Comparison of ENCODE assay signal across 8 cellular contexts in the genomic region with DNA sequence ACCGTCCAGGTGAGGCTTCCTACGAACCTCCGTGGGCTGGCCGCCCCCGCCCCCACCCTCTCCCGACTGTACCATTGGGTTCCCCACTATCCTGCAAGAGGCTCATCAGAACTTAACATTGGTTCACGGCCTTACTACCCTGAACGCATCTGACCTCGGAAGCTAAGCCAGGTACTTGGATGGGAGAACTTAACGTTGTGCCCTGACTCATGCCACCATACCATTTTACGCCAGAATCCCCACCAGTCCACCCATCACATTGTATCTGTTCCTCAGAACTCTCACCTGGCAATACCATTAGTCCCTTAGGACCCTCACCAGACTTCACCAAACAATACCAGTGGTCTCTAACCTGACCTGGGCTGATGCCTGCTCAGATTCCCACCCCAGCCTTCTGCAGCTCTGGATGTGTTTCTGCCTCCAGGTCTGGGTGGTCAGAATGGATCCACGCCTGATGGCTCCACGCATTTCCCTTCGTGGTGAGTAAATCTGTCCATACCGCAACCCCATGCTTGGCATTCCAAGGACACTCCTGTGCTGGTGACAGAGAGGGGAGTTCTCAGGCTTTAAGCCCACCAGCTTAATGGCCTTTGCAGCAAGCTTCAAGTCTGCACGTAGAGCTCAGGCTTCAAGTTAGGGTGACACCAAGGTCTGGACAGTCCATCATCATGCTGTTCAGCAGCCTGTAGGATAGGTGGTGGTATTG. TPM values are rescaled to one million over a fixed set of nuclear protein-coding genes. Genes with fewer than 3 reads are reported as not detected.
DNase-seq lines count a peak whose midpoint lies in the region; ATAC-seq and TF ChIP-seq lines count a peak whose summit lies in the region.

No MANE protein-coding gene starts in this region.

- peaks cover 53% of the 10 kb centered on the region for H3K4me1 ChIP-seq in suprapubic skin

- TF ChIP-seq POLR2A in suprapubic skin (IDR thresholded peaks at IDR 0.05), result no peak

- H3K27me3 Mint-ChIP-seq in T-helper 1 cell treated with Interleukin-12 subunit alpha and Interleukin-12 subunit beta and Interleukin-4 antibody, amounts not matched to agents 30 μg/mL and 1 μg/mL, for 36 hours (ENCODE audit: low read depth), result no peaks in the 10 kb centered on the region
- H3K27me3 Mint-ChIP-seq in activated naive CD8-positive, alpha-beta T cell treated with anti-CD3 and anti-CD28 coated beads, Interleukin-2, amount 10 ng/mL, durations not matched to agents 7 days and 5 days, result no peaks in the 10 kb centered on the region

- peak overlapping the region; percentile 95 for H3K27ac Mint-ChIP-seq in T-helper 1 cell treated with Interleukin-12 subunit alpha and Interleukin-12 subunit beta and Interleukin-4 antibody, amounts not matched to agents 30 μg/mL and 1 μg/mL, for 36 hours
- peak overlapping the region; percentile 92 for H3K27ac Mint-ChIP-seq in activated naive CD8-positive, alpha-beta T cell treated with anti-CD3 and anti-CD28 coated beads, Interleukin-2, amount 10 ng/mL, durations not matched to agents 7 days and 5 days

- peak overlapping the region; percentile 91 for H3K4me3 Mint-ChIP-seq in T-helper 1 cell treated with Interleukin-12 subunit alpha and Interleukin-12 subunit beta and Interleukin-4 antibody, amounts not matched to agents 30 μg/mL and 1 μg/mL, for 36 hours
- H3K4me3 Mint-ChIP-seq in activated naive CD8-positive, alpha-beta T cell treated with anti-CD3 and anti-CD28 coated beads, Interleukin-2, amount 10 ng/mL, durations not matched to agents 7 days and 5 days, result peak overlapping the region; percentile 93

- H3K36me3 Mint-ChIP-seq in T-helper 1 cell treated with Interleukin-12 subunit alpha and Interleukin-12 subunit beta and Interleukin-4 antibody, amounts not matched to agents 30 μg/mL and 1 μg/mL, for 36 hours (ENCODE audit: low read depth), result peaks cover 31% of the 10 kb centered on the region
- peaks cover 24% of the 10 kb centered on the region for H3K36me3 Mint-ChIP-seq in activated naive CD8-positive, alpha-beta T cell treated with anti-CD3 and anti-CD28 coated beads, Interleukin-2, amount 10 ng/mL, durations not matched to agents 7 days and 5 days

- H3K27me3 ChIP-seq in kidney epithelial cell (ENCODE audit: control insufficient read depth, insufficient read depth, low read length) (no peaks in the 10 kb centered on the region), suprapubic skin (no peaks in the 10 kb centered on the region)

- DNase-seq in T-helper 1 cell, result no peak
- peak; percentile 30 for DNase-seq in activated naive CD8-positive, alpha-beta T cell treated with anti-CD3 and anti-CD28 coated beads, Interleukin-2, amount 10 ng/mL, durations not matched to agents 7 days and 5 days
- DNase-seq in kidney epithelial cell (ENCODE audit: low read depth), result no peak
- no peak for DNase-seq in suprapubic skin (ENCODE audit: low spot score in 2 of 2)
- no peak for DNase-seq in GM20000 (ENCODE audit: low spot score)
- DNase-seq in NCI-H187 treated with DMSO at 0.1 percent for 48 hours (lab: John Stamatoyannopoulos, UW), result no peak

- no peak for ATAC-seq in activated naive CD8-positive, alpha-beta T cell treated with anti-CD3 and anti-CD28 coated beads, Interleukin-2, amount 10 ng/mL, durations not matched to agents 7 days and 5 days (ENCODE audit: low read depth)
- no peak for ATAC-seq in GM19351 (IDR thresholded peaks at IDR 0.05; ENCODE audit: unreplicated experiment)

- H3K27ac ChIP-seq in suprapubic skin, result peak overlapping the region; percentile 86

- H3K9me3 ChIP-seq in suprapubic skin, result no peaks in the 10 kb centered on the region

- POLR2A ChIA-PET in activated naive CD8-positive, alpha-beta T cell treated with anti-CD3 and anti-CD28 coated beads, Interleukin-2, amount 10 ng/mL, durations not matched to agents 7 days and 5 days (lab: Charles Lee), result interaction anchor here (0.6 to 5.7 kb wide), 16 partner anchors 9 to 850 kb away, joined by 3 to 45 read pairs (median 6); partner anchors contain the start of genes AMT, DAG1, GPX1 and NDUFAF3

- no peak for TF ChIP-seq EP300 in suprapubic skin (IDR thresholded peaks at IDR 0.05)

- WGBS in suprapubic skin, result 37% methylated on average over 10 of the region's 16 CpGs

- no peaks in the 10 kb centered on the region for H3K9me3 Mint-ChIP-seq in T-helper 1 cell treated with Interleukin-12 subunit alpha and Interleukin-12 subunit beta and Interleukin-4 antibody, amounts not matched to agents 30 μg/mL and 1 μg/mL, for 36 hours
- no peaks in the 10 kb centered on the region for H3K9me3 Mint-ChIP-seq in activated naive CD8-positive, alpha-beta T cell treated with anti-CD3 and anti-CD28 coated beads, Interleukin-2, amount 10 ng/mL, durations not matched to agents 7 days and 5 days

- H3K4me3 ChIP-seq in kidney epithelial cell (ENCODE audit: low read depth, low read length), result peak overlapping the region; percentile 83
- peak overlapping the region; percentile 91 for H3K4me3 ChIP-seq in suprapubic skin

- H3K36me3 ChIP-seq in kidney epithelial cell (ENCODE audit: control insufficient read depth, insufficient read depth, low read length) (peaks cover 2% of the 10 kb centered on the region), suprapubic skin (peaks cover 15% of the 10 kb centered on the region)

- TF ChIP-seq CTCF in kidney epithelial cell (IDR thresholded peaks at IDR 0.05; ENCODE audit: insufficient read depth, low read length, poor library complexity, severe bottlenecking) (no peak), suprapubic skin (IDR thresholded peaks at IDR 0.05) (no peak), GM20000 (IDR thresholded peaks at IDR 0.05; ENCODE audit: extremely low read depth, missing control alignments) (no peak)

- H3K4me1 Mint-ChIP-seq in T-helper 1 cell treated with Interleukin-12 subunit alpha and Interleukin-12 subunit beta and Interleukin-4 antibody, amounts not matched to agents 30 μg/mL and 1 μg/mL, for 36 hours (ENCODE audit: low read depth), result peaks cover 58% of the 10 kb centered on the region
- H3K4me1 Mint-ChIP-seq in activated naive CD8-positive, alpha-beta T cell treated with anti-CD3 and anti-CD28 coated beads, Interleukin-2, amount 10 ng/mL, durations not matched to agents 7 days and 5 days, result peaks cover 54% of the 10 kb centered on the region

RNA-seq across cellular contexts. Expression of gene TCTA, which starts 0.6 kb away (rescaled TPM):
- 10 to 100 TPM; 30.3 TPM for total RNA-seq in activated naive CD8-positive, alpha-beta T cell treated with anti-CD3 and anti-CD28 coated beads, Interleukin-2, amount 10 ng/mL, durations not matched to agents 7 days and 5 days
- total RNA-seq in kidney epithelial cell, result 16.0 and 17.4 TPM in 2 replicates
- total RNA-seq in suprapubic skin, result 10 to 100 TPM; 10.8 to 25.5 (median 19.6) TPM

RNA-seq across cellular contexts. Expression of gene RHOA, which starts 1.0 kb away (rescaled TPM):
- total RNA-seq in activated naive CD8-positive, alpha-beta T cell treated with anti-CD3 and anti-CD28 coated beads, Interleukin-2, amount 10 ng/mL, durations not matched to agents 7 days and 5 days, result 100 to 1,000 TPM; 428 to 441 TPM
- total RNA-seq in kidney epithelial cell, result 400 and 501 TPM in 2 replicates
- 100 to 1,000 TPM; 315 to 373 (median 341) TPM for total RNA-seq in suprapubic skin

RNA-seq across cellular contexts. Expression of gene AMT, which starts 9.5 kb away (rescaled TPM):
- 10 to 100 TPM; 10.0 to 10.3 TPM for total RNA-seq in activated naive CD8-positive, alpha-beta T cell treated with anti-CD3 and anti-CD28 coated beads, Interleukin-2, amount 10 ng/mL, durations not matched to agents 7 days and 5 days
- total RNA-seq in kidney epithelial cell (4.9 and 6.6 TPM in 2 replicates), suprapubic skin (10 to 100 TPM in 1 of 4 donors, 1 to 10 TPM in 3; 2.2 to 17.3 (median 5.0) TPM)

RNA-seq across cellular contexts. Expression of gene NICN1, which starts 16.3 kb away (rescaled TPM):
- 10 to 100 TPM; 25.6 to 32.7 TPM for total RNA-seq in activated naive CD8-positive, alpha-beta T cell treated with anti-CD3 and anti-CD28 coated beads, Interleukin-2, amount 10 ng/mL, durations not matched to agents 7 days and 5 days
- 5.4 and 13.1 TPM in 2 replicates for total RNA-seq in kidney epithelial cell
- total RNA-seq in suprapubic skin, result 10 to 100 TPM in 2 of 4 donors, 1 to 10 TPM in 2; 4.7 to 11.5 (median 9.1) TPM

RNA-seq across cellular contexts. Expression of gene GPX1, which starts 54.6 kb away (rescaled TPM):
- total RNA-seq in activated naive CD8-positive, alpha-beta T cell treated with anti-CD3 and anti-CD28 coated beads, Interleukin-2, amount 10 ng/mL, durations not matched to agents 7 days and 5 days, result 10 to 100 TPM; 86.4 to 90.6 TPM
- 422 and 502 TPM in 2 replicates for total RNA-seq in kidney epithelial cell
- total RNA-seq in suprapubic skin, result 100 to 1,000 TPM; 115 to 130 (median 122) TPM
